1 cellular context compared by ENCODE assay signal in the genomic region with DNA sequence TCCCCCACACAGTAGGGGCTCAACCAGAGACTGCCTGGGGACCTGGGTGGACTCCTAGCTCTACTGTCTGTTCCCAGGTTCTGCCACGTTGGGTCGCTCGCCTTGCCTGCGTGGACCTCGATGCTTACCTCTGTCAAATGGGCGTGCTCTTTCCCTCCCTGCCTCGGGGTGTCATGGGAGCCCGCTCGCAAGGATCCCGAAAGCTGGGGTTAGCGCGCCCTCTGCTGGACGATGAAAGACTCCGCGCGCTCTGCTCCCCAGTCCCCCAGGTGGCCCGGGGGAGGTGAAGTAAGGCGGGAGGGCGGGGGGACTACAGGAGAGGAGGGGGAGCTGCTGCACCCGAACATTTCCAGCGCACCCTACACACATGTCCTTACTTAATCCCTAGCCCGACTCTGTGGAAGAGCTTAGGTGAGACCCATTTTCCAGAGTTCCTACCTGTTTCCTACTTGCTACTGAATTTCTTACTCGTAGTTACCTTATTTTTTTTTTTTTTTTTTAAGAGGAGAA.
TF ChIP-seq lines count a peak whose summit lies in the region.

No MANE protein-coding gene starts in this region.

TF ChIP-seq in HepG2, 621 proteins besides CTCF, POLR2A, EP300 and RAD21 (continued from another document):
- TF ChIP-seq MAZ (IDR thresholded peaks at IDR 0.05; ENCODE audit: borderline replicate concordance, low read depth, low read length) (0 out of 2 replicates have a peak, but pooled peaks have one; percentile 23), MAZ (CRISPR knock-in tag; IDR thresholded peaks at IDR 0.05; ENCODE audit: low read depth) (peak; percentile 58; the same call in 1 of the 2 replicates), TEAD2 (CRISPR knock-in tag; IDR thresholded peaks at IDR 0.05) (no peak), KDM2A (CRISPR knock-in tag; IDR thresholded peaks at IDR 0.05; ENCODE audit: borderline replicate concordance, low read depth) (peak; percentile 44; the same call in 1 of the 2 replicates), ZSCAN30 (CRISPR knock-in tag; IDR thresholded peaks at IDR 0.05) (no peak)
- TF ChIP-seq, protein P1, sequence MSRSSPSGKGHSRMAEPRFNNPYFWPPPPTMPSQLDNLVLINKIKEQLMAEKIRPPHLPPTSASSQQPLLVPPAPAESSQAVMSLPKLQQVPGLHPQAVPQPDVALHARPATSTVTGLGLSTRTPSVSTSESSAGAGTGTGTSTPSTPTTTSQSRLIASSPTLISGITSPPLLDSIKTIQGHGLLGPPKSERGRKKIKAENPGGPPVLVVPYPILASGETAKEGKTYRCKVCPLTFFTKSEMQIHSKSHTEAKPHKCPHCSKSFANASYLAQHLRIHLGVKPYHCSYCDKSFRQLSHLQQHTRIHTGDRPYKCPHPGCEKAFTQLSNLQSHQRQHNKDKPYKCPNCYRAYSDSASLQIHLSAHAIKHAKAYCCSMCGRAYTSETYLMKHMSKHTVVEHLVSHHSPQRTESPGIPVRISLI (CRISPR knock-in tag; IDR thresholded peaks at IDR 0.05; ENCODE audit: borderline replicate concordance): no peak
- TF ChIP-seq, protein P2, sequence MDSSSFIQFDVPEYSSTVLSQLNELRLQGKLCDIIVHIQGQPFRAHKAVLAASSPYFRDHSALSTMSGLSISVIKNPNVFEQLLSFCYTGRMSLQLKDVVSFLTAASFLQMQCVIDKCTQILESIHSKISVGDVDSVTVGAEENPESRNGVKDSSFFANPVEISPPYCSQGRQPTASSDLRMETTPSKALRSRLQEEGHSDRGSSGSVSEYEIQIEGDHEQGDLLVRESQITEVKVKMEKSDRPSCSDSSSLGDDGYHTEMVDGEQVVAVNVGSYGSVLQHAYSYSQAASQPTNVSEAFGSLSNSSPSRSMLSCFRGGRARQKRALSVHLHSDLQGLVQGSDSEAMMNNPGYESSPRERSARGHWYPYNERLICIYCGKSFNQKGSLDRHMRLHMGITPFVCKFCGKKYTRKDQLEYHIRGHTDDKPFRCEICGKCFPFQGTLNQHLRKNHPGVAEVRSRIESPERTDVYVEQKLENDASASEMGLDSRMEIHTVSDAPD (CRISPR knock-in tag; IDR thresholded peaks at IDR 0.05): no peak
